In the genomic region with DNA sequence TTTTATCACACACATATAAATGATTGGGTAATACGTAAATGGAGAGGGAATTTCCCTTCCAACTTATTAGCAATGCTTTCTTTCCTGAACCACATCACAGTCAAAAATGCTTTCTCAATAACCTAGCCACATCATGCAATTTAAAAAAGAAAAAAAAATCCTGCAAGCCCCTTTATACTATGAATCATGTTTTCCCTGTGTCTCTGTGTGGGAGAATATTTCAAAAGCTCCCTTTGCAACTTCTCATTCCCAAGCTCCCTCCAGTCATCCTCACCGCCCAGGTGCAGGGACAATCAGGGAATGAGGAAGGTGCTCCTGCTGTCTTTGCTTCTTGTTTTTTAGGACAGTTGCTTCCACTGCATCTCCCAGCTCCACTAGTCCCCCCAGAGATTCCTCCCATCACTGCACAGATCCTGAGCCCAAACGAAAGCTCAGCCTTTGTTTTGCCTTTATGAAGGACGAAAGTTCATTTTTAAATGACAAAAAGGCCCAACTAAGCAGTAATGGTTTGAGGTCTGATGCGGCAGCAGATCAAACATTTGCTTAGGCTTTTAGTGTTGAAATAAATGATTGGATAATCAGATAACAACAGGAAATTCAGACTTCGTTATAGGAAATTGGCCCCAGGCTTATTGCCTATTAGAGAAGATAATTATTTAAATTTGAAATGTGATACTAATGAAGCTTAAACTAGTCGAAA, we compare ENCODE assay signal across 14 cellular contexts. TPM values are rescaled to one million over a fixed set of nuclear protein-coding genes. Genes with fewer than 3 reads are reported as not detected.
A peak's percentile ranks its signal among the peaks of the same experiment; 100 is the strongest.
DNase-seq lines count a peak whose midpoint lies in the region; ATAC-seq and TF ChIP-seq lines count a peak whose summit lies in the region.
"Had no signal": no experiment of that assay in that cellular context is flagged by ENCODE, and none has a peak within 500 bp of the region (broad histone marks: within the 10 kb centered on the region; RNA-seq: fewer than 3 reads in every experiment).

No MANE protein-coding gene starts in this region.

- H3K9me2 ChIP-seq in MM.1S (replicated peaks; ENCODE audit: insufficient read depth, low read length) (no peaks in the 10 kb centered on the region), Karpas-422 (replicated peaks; ENCODE audit: insufficient read depth, low read length) (no peaks in the 10 kb centered on the region)

- in situ Hi-C loops in astrocyte of the cerebellum (cut with HindIII; ENCODE audit: low sequenced_read_pairs) = no loop called here

- H4K20me1 ChIP-seq in MM.1S (ENCODE audit: insufficient read depth, low read length) = no peaks in the 10 kb centered on the region
- H4K20me1 ChIP-seq in Karpas-422 (ENCODE audit: insufficient read depth, low read depth, low read length) = no peaks in the 10 kb centered on the region

- H3K79me2 ChIP-seq in MM.1S (ENCODE audit: low read length) (no peaks in the 10 kb centered on the region), Karpas-422 (ENCODE audit: low read length) (no peaks in the 10 kb centered on the region)

- H3K9me3 ChIP-seq in MM.1S (replicated peaks; ENCODE audit: insufficient read depth, low read length) (no peaks in the 10 kb centered on the region), Karpas-422 (ENCODE audit: low read length) (no peaks in the 10 kb centered on the region)

- TF ChIP-seq CTCF in astrocyte of the cerebellum (IDR thresholded peaks at IDR 0.05; ENCODE audit: low read depth, low read length, missing control alignments) = no peak
- TF ChIP-seq CTCF in MM.1S (IDR thresholded peaks at IDR 0.05; ENCODE audit: low read length) = no peak

- no peaks in the 10 kb centered on the region for H3K9me3 Mint-ChIP-seq in activated naive CD8-positive, alpha-beta T cell treated with anti-CD3 and anti-CD28 coated beads, Interleukin-2, amount 50 U/mL, for 24 hours
- H3K9me3 Mint-ChIP-seq in activated naive CD8-positive, alpha-beta T cell treated with anti-CD3 and anti-CD28 coated beads for 36 hours = no peaks in the 10 kb centered on the region
- H3K9me3 Mint-ChIP-seq: activated B cell treated with CpG ODN at 0.5 μM for 24 hours had no signal

- ATAC-seq in activated naive CD8-positive, alpha-beta T cell treated with anti-CD3 and anti-CD28 coated beads, Interleukin-2, amount 50 U/mL, for 24 hours = peak; percentile 28

- H3F3A ChIP-seq in MM.1S (ENCODE audit: insufficient read depth, low read length) = no peaks in the 10 kb centered on the region

- H3K4me2 ChIP-seq in MM.1S (ENCODE audit: low read depth, low read length) (no peak overlapping the region), Karpas-422 (ENCODE audit: low read depth, low read length, poor library complexity, severe bottlenecking) (no peak overlapping the region)

- H2AFZ ChIP-seq in MM.1S (ENCODE audit: low read length) = no peak overlapping the region
- no peak overlapping the region for H2AFZ ChIP-seq in Karpas-422 (ENCODE audit: low read length)

- no peak overlapping the region for H3K27ac Mint-ChIP-seq in activated naive CD8-positive, alpha-beta T cell treated with anti-CD3 and anti-CD28 coated beads, Interleukin-2, amount 50 U/mL, for 24 hours
- no peak overlapping the region for H3K27ac Mint-ChIP-seq in activated naive CD8-positive, alpha-beta T cell treated with anti-CD3 and anti-CD28 coated beads for 36 hours
- H3K27ac Mint-ChIP-seq: activated B cell treated with CpG ODN at 0.5 μM for 24 hours had no signal

- H3K27me3 Mint-ChIP-seq in activated naive CD8-positive, alpha-beta T cell treated with anti-CD3 and anti-CD28 coated beads, Interleukin-2, amount 50 U/mL, for 24 hours = no peaks in the 10 kb centered on the region
- H3K27me3 Mint-ChIP-seq in activated naive CD8-positive, alpha-beta T cell treated with anti-CD3 and anti-CD28 coated beads for 36 hours = no peaks in the 10 kb centered on the region
- H3K27me3 Mint-ChIP-seq: activated B cell treated with CpG ODN at 0.5 μM for 24 hours had no signal

- H3K4me1 ChIP-seq in MM.1S (ENCODE audit: low read length) = no peaks in the 10 kb centered on the region
- H3K4me1 ChIP-seq in Karpas-422 (ENCODE audit: low read length) = no peaks in the 10 kb centered on the region

- no peaks in the 10 kb centered on the region for H3K36me3 ChIP-seq in MM.1S (replicated peaks; ENCODE audit: insufficient read depth, low read length)
- no peaks in the 10 kb centered on the region for H3K36me3 ChIP-seq in Karpas-422 (ENCODE audit: insufficient read depth, low read length)

- H3K9ac ChIP-seq in MM.1S (ENCODE audit: low read length) (no peak overlapping the region), Karpas-422 (ENCODE audit: low read length) (no peak overlapping the region)

- DNase-seq in activated naive CD8-positive, alpha-beta T cell treated with anti-CD3 and anti-CD28 coated beads, Interleukin-2, amount 50 U/mL, for 24 hours = no peak
- DNase-seq in activated naive CD8-positive, alpha-beta T cell treated with anti-CD3 and anti-CD28 coated beads for 36 hours = no peak
- DNase-seq in astrocyte of the cerebellum (ENCODE audit: low read depth) = peak; percentile 46
- peak; percentile 89 for DNase-seq in iris pigment epithelial cell (ENCODE audit: low read depth)
- no peak for DNase-seq in NCI-H1105 (lab: John Stamatoyannopoulos, UW)
- DNase-seq in MM.1S = no peak
- DNase-seq in NCI-H446 (lab: John Stamatoyannopoulos, UW) = no peak
- no peak for DNase-seq in Karpas-422
- DNase-seq: activated B cell treated with CpG ODN at 0.5 μM for 24 hours; activated gamma-delta T cell; effector CD4-positive, alpha-beta T cell; kidney glomerular epithelial cell; NCI-H1436; posterior cingulate gyrus had no signal

- H3K4me3 Mint-ChIP-seq in activated naive CD8-positive, alpha-beta T cell treated with anti-CD3 and anti-CD28 coated beads, Interleukin-2, amount 50 U/mL, for 24 hours = no peak overlapping the region
- no peak overlapping the region for H3K4me3 Mint-ChIP-seq in activated naive CD8-positive, alpha-beta T cell treated with anti-CD3 and anti-CD28 coated beads for 36 hours
- H3K4me3 Mint-ChIP-seq: activated B cell treated with CpG ODN at 0.5 μM for 24 hours had no signal

- H3K27me3 ChIP-seq in MM.1S (replicated peaks; ENCODE audit: insufficient read depth, low read length) (no peaks in the 10 kb centered on the region), Karpas-422 (ENCODE audit: low read length) (no peaks in the 10 kb centered on the region)

- peaks cover 5% of the 10 kb centered on the region for H3K4me1 Mint-ChIP-seq in activated naive CD8-positive, alpha-beta T cell treated with anti-CD3 and anti-CD28 coated beads, Interleukin-2, amount 50 U/mL, for 24 hours
- H3K4me1 Mint-ChIP-seq in activated naive CD8-positive, alpha-beta T cell treated with anti-CD3 and anti-CD28 coated beads for 36 hours = peaks cover 5% of the 10 kb centered on the region
- H3K4me1 Mint-ChIP-seq: activated B cell treated with CpG ODN at 0.5 μM for 24 hours had no signal

- no peaks in the 10 kb centered on the region for H3K36me3 Mint-ChIP-seq in activated naive CD8-positive, alpha-beta T cell treated with anti-CD3 and anti-CD28 coated beads, Interleukin-2, amount 50 U/mL, for 24 hours (ENCODE audit: low read depth)
- no peaks in the 10 kb centered on the region for H3K36me3 Mint-ChIP-seq in activated naive CD8-positive, alpha-beta T cell treated with anti-CD3 and anti-CD28 coated beads for 36 hours

- H3K4me3 ChIP-seq in astrocyte of the cerebellum (ENCODE audit: low read depth, low read length) (no peak overlapping the region), MM.1S (ENCODE audit: low read length) (no peak overlapping the region), Karpas-422 (ENCODE audit: low read length) (no peak overlapping the region)

- no peak overlapping the region for H3K27ac ChIP-seq in MM.1S (ENCODE audit: low read length)
- no peak overlapping the region for H3K27ac ChIP-seq in Karpas-422 (ENCODE audit: low read length)

RNA-seq across cellular contexts. Expression of a gene that starts 47.8 kb away (rescaled TPM):
- not detected for total RNA-seq in activated naive CD8-positive, alpha-beta T cell treated with anti-CD3 and anti-CD28 coated beads for 36 hours
- total RNA-seq in Karpas-422 (2014; rRNA removed; shearing (Covaris generic); ENCODE audit: low replicate concordance) = not detected in 2 replicates
- total RNA-seq: activated B cell treated with CpG ODN at 0.5 μM for 24 hours had no signal

Comparison
In these comparisons a context has a peak if more than half of its experiments do, and no peak if none do; other contexts are left out.
1. DNase-seq: peak in astrocyte of the cerebellum (single experiment) and iris pigment epithelial cell (single experiment); none in activated naive CD8-positive, alpha-beta T cell treated with anti-CD3 and anti-CD28 coated beads, Interleukin-2, amount 50 U/mL, for 24 hours (single experiment), activated naive CD8-positive, alpha-beta T cell treated with anti-CD3 and anti-CD28 coated beads for 36 hours (single experiment), NCI-H1105 (single experiment), MM.1S (single experiment), NCI-H446 (0 of 2) and Karpas-422 (single experiment).